In the genomic region with DNA sequence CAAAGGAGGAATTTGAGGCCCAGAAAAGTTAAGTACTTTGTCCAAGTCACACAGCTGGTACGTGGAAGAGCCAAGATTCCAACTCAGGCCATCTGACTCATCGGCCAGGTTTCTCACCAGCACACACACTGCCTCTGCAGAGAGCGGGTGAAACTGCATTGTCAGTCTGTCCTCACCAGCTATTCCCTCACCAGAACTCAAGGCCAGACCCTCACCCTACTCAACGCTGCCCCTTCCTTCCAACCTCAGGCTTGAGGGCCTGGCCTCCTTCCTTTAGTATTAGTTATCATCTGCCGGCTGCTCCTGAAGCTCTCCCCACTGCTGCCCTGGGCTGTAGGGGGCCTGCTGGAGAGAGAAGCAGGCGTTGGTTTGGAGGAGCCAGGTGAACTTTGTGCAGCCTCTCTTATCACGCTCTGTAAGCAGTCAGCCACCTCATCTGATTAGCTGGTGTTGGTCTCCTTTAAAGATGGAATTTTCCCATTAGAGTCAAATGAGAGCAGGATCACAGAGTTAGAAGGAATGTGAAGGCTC, we compare ENCODE assay signal across 12 cellular contexts. TPM values are rescaled to one million over a fixed set of nuclear protein-coding genes. Genes with fewer than 3 reads are reported as not detected.
DNase-seq lines count a peak whose midpoint lies in the region; ATAC-seq, FAIRE-seq and TF ChIP-seq lines count a peak whose summit lies in the region.
"Had no signal": no experiment of that assay in that cellular context is flagged by ENCODE, and none has a peak within 500 bp of the region (broad histone marks: within the 10 kb centered on the region; RNA-seq: fewer than 3 reads in every experiment).

No MANE protein-coding gene starts in this region.

- H3K9me3 Mint-ChIP-seq in activated CD8-positive, alpha-beta T cell treated with anti-CD3 and anti-CD28 coated beads for 36 hours: no peaks in the 10 kb centered on the region
- H3K9me3 Mint-ChIP-seq: T-helper 2 cell treated with Interferon-gamma antibody and Interleukin-4, amounts not matched to agents 5 μg/mL and 100 μg/mL, for 36 hours had no signal

- H3K36me3 ChIP-seq in SK-N-SH (replicated peaks in 1 of 2; ENCODE audit: control insufficient read depth in 1 of 2, insufficient read depth in 2 of 2, low read length in 1 of 2) (no peaks in the 10 kb centered on the region), psoas muscle (ENCODE audit: insufficient read depth in 1 of 2, low read depth in 1 of 2) (no peaks in the 10 kb centered on the region), thyroid gland (no peaks in the 10 kb centered on the region)

- H3K36me3 Mint-ChIP-seq in activated CD8-positive, alpha-beta T cell treated with anti-CD3 and anti-CD28 coated beads for 36 hours (ENCODE audit: low read depth): no peaks in the 10 kb centered on the region

- no peaks in the 10 kb centered on the region for H3K79me2 ChIP-seq in SK-N-SH (ENCODE audit: insufficient read depth)

- no peak overlapping the region for H3K27ac ChIP-seq in SK-N-SH (ENCODE audit: low read depth in 2 of 2, low read length in 1 of 2)
- H3K27ac ChIP-seq in psoas muscle: no peak overlapping the region
- no peak overlapping the region for H3K27ac ChIP-seq in thyroid gland

- H2AFZ ChIP-seq in SK-N-SH (ENCODE audit: low read depth): no peak overlapping the region

- TF ChIP-seq EP300 in SK-N-SH (IDR thresholded peaks at IDR 0.05; ENCODE audit: borderline replicate concordance in 1 of 2, low read depth in 1 of 2, low read length in 1 of 2): no peak

- POLR2A ChIA-PET in SK-N-SH (lab: Yijun Ruan, JAX): interaction anchor here (0.9 kb wide), 1 partner anchor 143 kb away, joined by 3 read pairs; no protein-coding TSS in a partner anchor
- POLR2A ChIA-PET in activated CD8-positive, alpha-beta T cell treated with anti-CD3 and anti-CD28 coated beads for 36 hours (lab: Charles Lee): interaction anchor here (1.3 to 1.4 kb wide), 2 partner anchors 103 to 144 kb away, joined by 3 read pairs; no protein-coding TSS in a partner anchor

- H3K27ac Mint-ChIP-seq in activated CD8-positive, alpha-beta T cell treated with anti-CD3 and anti-CD28 coated beads for 36 hours: no peak overlapping the region
- H3K27ac Mint-ChIP-seq: T-helper 2 cell treated with Interferon-gamma antibody and Interleukin-4, amounts not matched to agents 5 μg/mL and 100 μg/mL, for 36 hours had no signal

- no peaks in the 10 kb centered on the region for H3F3A ChIP-seq in SK-N-SH (replicated peaks; ENCODE audit: insufficient read depth)

- intact Hi-C loops in psoas muscle (cut with DNase I): loop anchor here (5.0 to 10.0 kb wide), 2 partner anchors 59 to 276 kb away; a partner anchor contains a TSS
- intact Hi-C loops in sciatic nerve (cut with DNase I): loop anchor here (5.0 kb wide), 1 partner anchor 144 kb away; no protein-coding TSS in a partner anchor
- intact Hi-C loops in thyroid gland (cut with DNase I): loop anchor here (10.0 kb wide), 3 partner anchors 146 to 276 kb away; a partner anchor contains a TSS
- intact Hi-C loops in activated CD8-positive, alpha-beta T cell treated with anti-CD3 and anti-CD28 coated beads for 36 hours (cut with micrococcal nuclease): loop anchor here (5.0 to 10.0 kb wide), 2 partner anchors 99 to 236 kb away; no protein-coding TSS in a partner anchor

- no peaks in the 10 kb centered on the region for H3K9me2 ChIP-seq in SK-N-SH

- no peaks in the 10 kb centered on the region for H3K4me1 Mint-ChIP-seq in activated CD8-positive, alpha-beta T cell treated with anti-CD3 and anti-CD28 coated beads for 36 hours (ENCODE audit: low read depth)

- DNase-seq in H54 (ENCODE audit: insufficient read length, low spot score) (no peak), SK-N-SH (no peak), fibroblast of peridontal ligament (ENCODE audit: extremely low read depth) (peak; percentile 38), psoas muscle (no peak), sciatic nerve (ENCODE audit: low spot score) (no peak), thyroid gland (no peak)
- DNase-seq in activated CD8-positive, alpha-beta T cell treated with anti-CD3 and anti-CD28 coated beads for 36 hours: no peak
- DNase-seq: activated CD8-positive, alpha-beta memory T cell treated with anti-CD3 and anti-CD28 coated beads, Interleukin-2, amount 50 U/mL, for 48 hours; head of caudate nucleus; NCI-H774 had no signal

- no peak overlapping the region for H3K4me2 ChIP-seq in SK-N-SH

- TF ChIP-seq CTCF in SK-N-SH (IDR thresholded peaks at IDR 0.05) (no peak), psoas muscle (IDR thresholded peaks at IDR 0.05) (no peak), thyroid gland (IDR thresholded peaks at IDR 0.05) (no peak)
- no peak for TF ChIP-seq CTCF in activated CD8-positive, alpha-beta T cell treated with anti-CD3 and anti-CD28 coated beads for 36 hours (IDR thresholded peaks at IDR 0.05)

- CTCF ChIA-PET in SK-N-SH (lab: Yijun Ruan, JAX): interaction anchor here (0.5 to 15.0 kb wide), 19 partner anchors 9 to 276 kb away, joined by 3 to 319 read pairs (median 12); a partner anchor contains a TSS
- CTCF ChIA-PET in activated CD8-positive, alpha-beta T cell treated with anti-CD3 and anti-CD28 coated beads for 36 hours (lab: Charles Lee): interaction anchor here (0.7 to 11.3 kb wide), 23 partner anchors 8 to 276 kb away, joined by 3 to 199 read pairs (median 14); a partner anchor contains a TSS

- H4K20me1 ChIP-seq in SK-N-SH (ENCODE audit: insufficient read depth): no peaks in the 10 kb centered on the region

- peaks cover 17% of the 10 kb centered on the region for H3K27me3 Mint-ChIP-seq in activated CD8-positive, alpha-beta T cell treated with anti-CD3 and anti-CD28 coated beads for 36 hours

- H3K4me3 Mint-ChIP-seq in activated CD8-positive, alpha-beta T cell treated with anti-CD3 and anti-CD28 coated beads for 36 hours: no peak overlapping the region
- H3K4me3 Mint-ChIP-seq: T-helper 2 cell treated with Interferon-gamma antibody and Interleukin-4, amounts not matched to agents 5 μg/mL and 100 μg/mL, for 36 hours had no signal

- TF ChIP-seq RAD21 in SK-N-SH (IDR thresholded peaks at IDR 0.05; ENCODE audit: low read length): no peak

- no peaks in the 10 kb centered on the region for H3K9me3 ChIP-seq in SK-N-SH
- no peaks in the 10 kb centered on the region for H3K9me3 ChIP-seq in psoas muscle
- no peaks in the 10 kb centered on the region for H3K9me3 ChIP-seq in thyroid gland

- peak; percentile 87 for FAIRE-seq in H54 (lab: Jason Lieb, UNC)

- H3K9ac ChIP-seq in SK-N-SH: no peak overlapping the region

- no peak for TF ChIP-seq POLR2A in H54 (IDR thresholded peaks at IDR 0.05; ENCODE audit: low read depth, low read length)
- TF ChIP-seq POLR2A in thyroid gland (IDR thresholded peaks at IDR 0.05): no peak

- WGBS in SK-N-SH (ENCODE audit: low lambda C conversion rate): 74% methylated on average over 7 of the region's 7 CpGs
- WGBS in psoas muscle, 3 donors: 68 to 74% (median 71%) methylated on average over 7 of the region's 7 CpGs
- WGBS in thyroid gland, 2 donors: 90 to 91% methylated on average over 7 of the region's 7 CpGs

- H3K4me1 ChIP-seq in SK-N-SH (ENCODE audit: control insufficient read depth in 1 of 2, insufficient read depth in 2 of 2, low read depth in 1 of 2, low read length in 1 of 2) (no peaks in the 10 kb centered on the region), psoas muscle (peaks cover 31% of the 10 kb centered on the region), thyroid gland (peaks cover 4 to 17% of the 10 kb centered on the region in 2 donors)

- H3K27me3 ChIP-seq in SK-N-SH (ENCODE audit: insufficient read depth): no peaks in the 10 kb centered on the region; the same call in 1 of the 2 replicates
- H3K27me3 ChIP-seq in psoas muscle (ENCODE audit: insufficient read depth in 3 of 3, low read length in 2 of 3): no peaks in the 10 kb centered on the region
- no peaks in the 10 kb centered on the region for H3K27me3 ChIP-seq in thyroid gland

- H3K4me3 ChIP-seq in SK-N-SH (ENCODE audit: low read depth in 2 of 2, low read length in 1 of 2) (no peak overlapping the region), psoas muscle (no peak overlapping the region), thyroid gland (replicated peaks in 1 of 3) (no peak overlapping the region)

- ATAC-seq in psoas muscle (peak in 3 of 4 donors; percentile 42 to 63 (median 56)), sciatic nerve (no peak), GM19351 (IDR thresholded peaks at IDR 0.05; ENCODE audit: unreplicated experiment) (no peak)
- no peak for ATAC-seq in activated CD8-positive, alpha-beta T cell treated with anti-CD3 and anti-CD28 coated beads for 36 hours

TF ChIP-seq in SK-N-SH, 30 proteins besides CTCF, POLR2A, EP300 and RAD21:
- TF ChIP-seq FOSL2 (IDR thresholded peaks at IDR 0.05; ENCODE audit: borderline replicate concordance, low read depth) (peak; percentile 37; the same call in 1 of the 2 replicates), ELF1 (IDR thresholded peaks at IDR 0.05) (no peak)

RNA-seq across cellular contexts. Expression of a gene that starts 16.6 kb away (rescaled TPM):
- polyA plus RNA-seq in SK-N-SH (2012; rRNA removed): 0.11 and 0.56 TPM in 2 replicates
- 0.15 and 0.16 TPM in 2 replicates for polyA plus RNA-seq in SK-N-SH (2012; cell fraction: cytosol; rRNA removed)
- 0.11 and 0.20 TPM in 2 replicates for polyA plus RNA-seq in SK-N-SH (2012; cell fraction: nucleus; rRNA removed)
- under 1 TPM in 2 of 4 donors, not detected in 2; 0.59 to 0.77 TPM for total RNA-seq in psoas muscle
- polyA plus RNA-seq in psoas muscle: 1 to 10 TPM in 1 of 3 donors, under 1 TPM in 1, not detected in 1; 0.05 to 2.1 TPM
- 0.62 TPM for total RNA-seq in sciatic nerve
- 10 to 100 TPM; 22.0 to 75.2 (median 58.6) TPM for total RNA-seq in thyroid gland
- total RNA-seq in activated CD8-positive, alpha-beta T cell treated with anti-CD3 and anti-CD28 coated beads for 36 hours: 1 to 10 TPM in 1 of 2 experiments, not detected in 1; 1.0 TPM

RNA-seq across cellular contexts. Expression of a gene that starts 60.0 kb away (rescaled TPM):
- polyA plus RNA-seq in SK-N-SH (2012; rRNA removed) (0.16 and 0.26 TPM in 2 replicates), psoas muscle (under 1 TPM; 0.14 to 0.52 (median 0.48) TPM)
- polyA plus RNA-seq in SK-N-SH (2012; cell fraction: cytosol; rRNA removed): 0.21 and 0.51 TPM in 2 replicates
- 0.19 and 0.25 TPM in 2 replicates for polyA plus RNA-seq in SK-N-SH (2012; cell fraction: nucleus; rRNA removed)
- total RNA-seq in psoas muscle (1 to 10 TPM in 1 of 4 donors, under 1 TPM in 3; 0.46 to 1.2 (median 0.72) TPM), sciatic nerve (2.9 TPM), thyroid gland (10 to 100 TPM; 27.3 to 63.5 (median 35.0) TPM)
- total RNA-seq in activated CD8-positive, alpha-beta T cell treated with anti-CD3 and anti-CD28 coated beads for 36 hours: 1 to 10 TPM; 1.6 to 2.3 TPM

Comparison
In these comparisons a context has a peak if more than half of its experiments do, and no peak if none do; other contexts are left out.
1. ATAC-seq: peak in psoas muscle (3 of 4); none in sciatic nerve (single experiment), GM19351 (single experiment) and activated CD8-positive, alpha-beta T cell treated with anti-CD3 and anti-CD28 coated beads for 36 hours (single experiment).
2. RNA of a gene that starts 16.6 kb away (total RNA-seq): 22.0 to 75.2 TPM in thyroid gland; 1.0 TPM in activated CD8-positive, alpha-beta T cell treated with anti-CD3 and anti-CD28 coated beads for 36 hours, 0.62 TPM in sciatic nerve (single experiment) and 0.59 to 0.77 TPM in psoas muscle; every median in the first group is over 10 times any median in the second.